Comparison of ENCODE assay signal across 19 cellular contexts in genomic region chr12:82942963-82943362, GRCh38.
A peak's percentile ranks its signal among the peaks of the same experiment; 100 is the strongest.
DNase-seq lines count a peak whose midpoint lies in the region; ATAC-seq and TF ChIP-seq lines count a peak whose summit lies in the region.
"Had no signal": no experiment of that assay in that cellular context is flagged by ENCODE, and none has a peak within 500 bp of the region (broad histone marks: within the 10 kb centered on the region; RNA-seq: fewer than 3 reads in every experiment).

No MANE protein-coding gene starts in this region.

- DNase-seq in MCF 10A (ENCODE audit: unreplicated experiment), result peak; percentile 17
- no peak for DNase-seq in breast epithelium (ENCODE audit: low spot score in 2 of 2)
- DNase-seq in fibroblast of pulmonary artery (ENCODE audit: low read depth), result peak; percentile 7
- DNase-seq in NCI-H345 (lab: John Stamatoyannopoulos, UW), result no peak
- DNase-seq in middle frontal gyrus (ENCODE audit: extremely low spot score, low spot score), result no peak
- no peak for DNase-seq in immature natural killer cell
- DNase-seq: activated CD4-positive, alpha-beta memory T cell treated with anti-CD3 and anti-CD28 coated beads for 36 hours; activated T-cell treated with anti-CD3 and anti-CD28 coated beads, Interleukin-2, amount 50 U/mL, for 48 hours; CD4-positive, CD25-positive, alpha-beta regulatory T cell; DND-41; heart left ventricle; left cardiac atrium; naive B cell; NCI-H1694; NCI-H524 treated with DMSO at 0.1 percent for 48 hours; substantia nigra had no signal

- no peak for TF ChIP-seq POLR2A in breast epithelium (IDR thresholded peaks at IDR 0.05)

- no TSS peak for BruUV-seq in MCF 10A (replicated peaks; lab: Mats Ljungman, UMichigan)

- no peak overlapping the region for H3K4me3 ChIP-seq in breast epithelium
- H3K4me3 ChIP-seq in fibroblast of pulmonary artery (replicated peaks; ENCODE audit: low read depth, low read length), result no peak overlapping the region
- H3K4me3 ChIP-seq: heart left ventricle had no signal

- TF ChIP-seq CTCF in MCF 10A (IDR thresholded peaks at IDR 0.05; ENCODE audit: unreplicated experiment) (no peak), breast epithelium (IDR thresholded peaks at IDR 0.05) (no peak), fibroblast of pulmonary artery (IDR thresholded peaks at IDR 0.05; ENCODE audit: low read length, missing control alignments) (no peak)

- no peaks in the 10 kb centered on the region for H3K9me3 Mint-ChIP-seq in MCF 10A (ENCODE audit: unreplicated experiment)
- peaks cover 4 to 44% (median 12%) of the 10 kb centered on the region in 6 donors for H3K9me3 Mint-ChIP-seq in immature natural killer cell
- H3K9me3 Mint-ChIP-seq: activated CD4-positive, alpha-beta memory T cell treated with anti-CD3 and anti-CD28 coated beads for 36 hours had no signal

- no peak overlapping the region for H3K4me3 Mint-ChIP-seq in MCF 10A (ENCODE audit: unreplicated experiment)
- no peak overlapping the region for H3K4me3 Mint-ChIP-seq in immature natural killer cell
- H3K4me3 Mint-ChIP-seq: activated CD4-positive, alpha-beta memory T cell treated with anti-CD3 and anti-CD28 coated beads for 36 hours; CD4-positive, CD25-positive, alpha-beta regulatory T cell; naive B cell had no signal

- H3K36me3 ChIP-seq in breast epithelium, result no peaks in the 10 kb centered on the region
- H3K36me3 ChIP-seq: heart left ventricle had no signal

- intact Hi-C loops in MCF 10A (cut with micrococcal nuclease) (no loop called here), breast epithelium (cut with DNase I; ENCODE audit: low total_unique reads) (loop anchor here (5.0 kb wide), 1 partner anchor 959 kb away; no protein-coding TSS in a partner anchor)

- ATAC-seq in HG03575 (IDR thresholded peaks at IDR 0.05; ENCODE audit: extremely low read depth, insufficient number of reproducible peaks, low FRiP score, unreplicated experiment) (peak; percentile 34), GM18517 (IDR thresholded peaks at IDR 0.05; ENCODE audit: unreplicated experiment) (no peak)
- ATAC-seq: heart left ventricle, left cardiac atrium, SK-N-SH treated with all-trans-retinoic acid at 6 μM for 48 hours had no signal

- POLR2A ChIA-PET in MCF 10A (lab: Yijun Ruan, JAX), result interaction anchor here (0.6 kb wide), 1 partner anchor 1626 kb away, joined by 4 read pairs; no protein-coding TSS in a partner anchor

- no peak overlapping the region for H3K27ac Mint-ChIP-seq in MCF 10A (ENCODE audit: low read depth, unreplicated experiment)
- no peak overlapping the region for H3K27ac Mint-ChIP-seq in immature natural killer cell
- H3K27ac Mint-ChIP-seq: activated CD4-positive, alpha-beta memory T cell treated with anti-CD3 and anti-CD28 coated beads for 36 hours; CD4-positive, CD25-positive, alpha-beta regulatory T cell; naive B cell had no signal

- H3K4me1 ChIP-seq in breast epithelium, result no peaks in the 10 kb centered on the region
- H3K4me1 ChIP-seq: heart left ventricle had no signal

- no peaks in the 10 kb centered on the region for H3K9me3 ChIP-seq in breast epithelium
- H3K9me3 ChIP-seq: heart left ventricle had no signal

- H3K36me3 Mint-ChIP-seq in MCF 10A (ENCODE audit: insufficient read depth, unreplicated experiment) (no peaks in the 10 kb centered on the region), immature natural killer cell (peaks cover 0 to 6% (median 0%) of the 10 kb centered on the region in 3 donors)
- H3K36me3 Mint-ChIP-seq: activated CD4-positive, alpha-beta memory T cell treated with anti-CD3 and anti-CD28 coated beads for 36 hours; CD4-positive, CD25-positive, alpha-beta regulatory T cell; naive B cell had no signal

- H3K27ac ChIP-seq in breast epithelium, result no peak overlapping the region
- H3K27ac ChIP-seq: heart left ventricle had no signal

- CTCF ChIA-PET in MCF 10A (lab: Yijun Ruan, JAX), result interaction anchor here (0.6 to 1.0 kb wide), 3 partner anchors 47 to 515 kb away, joined by 3 to 4 read pairs (median 3); no protein-coding TSS in a partner anchor

- H3K4me1 Mint-ChIP-seq in MCF 10A (ENCODE audit: insufficient read depth, unreplicated experiment) (no peaks in the 10 kb centered on the region), immature natural killer cell (no peaks in the 10 kb centered on the region)
- H3K4me1 Mint-ChIP-seq: CD4-positive, CD25-positive, alpha-beta regulatory T cell; naive B cell had no signal

- H3K27me3 ChIP-seq in breast epithelium, result no peaks in the 10 kb centered on the region
- H3K27me3 ChIP-seq: heart left ventricle had no signal

- H3K27me3 Mint-ChIP-seq in MCF 10A (ENCODE audit: insufficient read depth, unreplicated experiment) (no peaks in the 10 kb centered on the region), immature natural killer cell (ENCODE audit: low read depth in 3 of 3) (peaks cover 0 to 3% (median 0%) of the 10 kb centered on the region in 3 donors)
- H3K27me3 Mint-ChIP-seq: activated CD4-positive, alpha-beta memory T cell treated with anti-CD3 and anti-CD28 coated beads for 36 hours; CD4-positive, CD25-positive, alpha-beta regulatory T cell; naive B cell had no signal

Comparison
In these comparisons a context has a peak if more than half of its experiments do, and no peak if none do; other contexts are left out.
1. DNase-seq: peak in MCF 10A (single experiment) and fibroblast of pulmonary artery (single experiment); none in breast epithelium (0 of 2), NCI-H345 (single experiment), middle frontal gyrus (single experiment) and immature natural killer cell (0 of 3).